23 cellular contexts compared by ENCODE assay signal in the genomic region with DNA sequence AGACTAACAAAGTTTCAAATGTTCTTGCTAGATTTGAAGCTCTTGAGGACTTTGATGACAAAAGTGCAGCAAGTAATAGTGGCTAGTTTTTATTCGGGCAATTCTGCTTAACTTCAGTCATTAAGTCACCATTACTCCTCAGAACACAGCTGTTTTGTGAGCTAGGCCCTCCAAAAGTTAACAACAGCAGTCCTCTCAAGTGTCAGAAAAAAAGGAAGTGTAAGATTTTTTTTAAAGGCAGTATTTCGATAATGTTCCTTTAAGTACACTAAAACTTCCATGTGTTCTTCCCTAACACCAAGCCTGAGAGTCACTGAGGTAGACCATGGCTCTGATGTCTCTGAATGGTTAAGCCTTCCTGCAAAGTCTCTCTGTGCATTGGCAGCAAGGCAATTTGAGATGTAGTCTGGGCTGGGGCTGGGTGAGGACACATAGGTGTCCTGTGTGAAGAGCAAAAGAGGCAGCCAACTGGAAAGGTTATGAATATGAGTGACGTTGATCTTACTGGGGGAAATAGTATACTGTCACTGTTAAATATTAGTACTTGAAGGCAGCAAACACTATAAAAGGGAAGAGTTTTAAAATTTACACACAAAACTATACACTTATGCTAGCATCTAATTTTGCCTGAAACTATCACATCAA.
DNase-seq lines count a peak whose midpoint lies in the region; ATAC-seq and TF ChIP-seq lines count a peak whose summit lies in the region.
"Had no signal": no experiment of that assay in that cellular context is flagged by ENCODE, and none has a peak within 500 bp of the region (broad histone marks: within the 10 kb centered on the region; RNA-seq: fewer than 3 reads in every experiment).

No MANE protein-coding gene starts in this region.

- peaks cover 41% of the 10 kb centered on the region for H3K79me2 ChIP-seq in Karpas-422 (ENCODE audit: low read length)

- H3K9ac ChIP-seq in Karpas-422 (ENCODE audit: low read length) = no peak overlapping the region
- H3K9ac ChIP-seq: BLaER1 treated with 17β-estradiol and CSF1 and Interleukin-3, amounts not matched to agents 10 nM and 100 nM had no signal

- H3K9me3 ChIP-seq in Karpas-422 (ENCODE audit: low read length) (no peaks in the 10 kb centered on the region), Peyer's patch (no peaks in the 10 kb centered on the region)
- H3K9me3 ChIP-seq: BLaER1 treated with 17β-estradiol and CSF1 and Interleukin-3, amounts not matched to agents 10 nM and 100 nM; body of pancreas; thoracic aorta; vagina had no signal

- TF ChIP-seq CTCF in Peyer's patch (IDR thresholded peaks at IDR 0.05) = no peak

- H3K9me2 ChIP-seq in Karpas-422 (replicated peaks; ENCODE audit: insufficient read depth, low read length) = no peaks in the 10 kb centered on the region

- H3K27ac ChIP-seq in Karpas-422 (ENCODE audit: low read length) (peak overlapping the region; percentile 75), Peyer's patch (no peak overlapping the region)
- H3K27ac ChIP-seq: body of pancreas, thoracic aorta, vagina had no signal

- DNase-seq in activated naive CD8-positive, alpha-beta T cell treated with anti-CD3 and anti-CD28 coated beads, Interleukin-2, amount 50 U/mL, for 24 hours = no peak
- peak; percentile 59 for DNase-seq in Karpas-422
- DNase-seq in stimulated activated naive B cell treated with anti-CD40 and anti-IgM and Interleukin-4, amounts not matched to agents 10 μg/mL and 1 μg/mL and 100 μg/mL, for 72 hours = no peak
- DNase-seq in activated CD8-positive, alpha-beta memory T cell treated with anti-CD3 and anti-CD28 coated beads, Interleukin-2, amount 50 U/mL, for 4 hours = no peak
- DNase-seq in inferior parietal cortex (ENCODE audit: extremely low spot score) = no peak
- no peak for DNase-seq in Peyer's patch
- DNase-seq: ACHN; activated CD4-positive, alpha-beta T cell treated with anti-CD3 and anti-CD28 coated beads for 36 hours; body of pancreas; EL; mesendoderm; MM.1S; Right ventricle myocardium superior; stimulated activated naive CD4-positive, alpha-beta T cell had no signal

- H3K36me3 ChIP-seq in Karpas-422 (ENCODE audit: insufficient read depth, low read length) (no peaks in the 10 kb centered on the region), Peyer's patch (no peaks in the 10 kb centered on the region)
- H3K36me3 ChIP-seq: thoracic aorta, vagina had no signal

- no peak overlapping the region for H3K4me3 Mint-ChIP-seq in activated naive CD8-positive, alpha-beta T cell
- H3K4me3 Mint-ChIP-seq in activated naive CD8-positive, alpha-beta T cell treated with anti-CD3 and anti-CD28 coated beads, Interleukin-2, amount 50 U/mL, for 24 hours = no peak overlapping the region
- no peak overlapping the region for H3K4me3 Mint-ChIP-seq in dendritic cell treated with granulocyte-macrophage colony-stimulating factor and Interleukin-4, amounts not matched to agents 40 ng/mL and 50 ng/mL, for 4 days
- no peak overlapping the region for H3K4me3 Mint-ChIP-seq in stimulated activated naive B cell treated with anti-CD40 and anti-IgM and Interleukin-4, amounts not matched to agents 10 μg/mL and 1 μg/mL and 100 μg/mL, for 72 hours
- H3K4me3 Mint-ChIP-seq: activated CD4-positive, alpha-beta T cell treated with anti-CD3 and anti-CD28 coated beads for 36 hours had no signal

- TF ChIP-seq POLR2A in Peyer's patch (IDR thresholded peaks at IDR 0.05) = no peak

- no peaks in the 10 kb centered on the region for H3K27me3 ChIP-seq in Karpas-422 (ENCODE audit: low read length)
- no peaks in the 10 kb centered on the region for H3K27me3 ChIP-seq in Peyer's patch
- H3K27me3 ChIP-seq: BLaER1 treated with 17β-estradiol and CSF1 and Interleukin-3, amounts not matched to agents 10 nM and 100 nM; body of pancreas; vagina had no signal

- H3K4me1 ChIP-seq in Karpas-422 (ENCODE audit: low read length) (peaks cover 85% of the 10 kb centered on the region), Peyer's patch (peaks cover 0 to 5% (median 0%) of the 10 kb centered on the region in 4 donors)
- H3K4me1 ChIP-seq: body of pancreas, vagina had no signal

- H2AFZ ChIP-seq in Karpas-422 (ENCODE audit: low read length) = no peak overlapping the region

- H3K4me2 ChIP-seq in Karpas-422 (ENCODE audit: low read depth, low read length, poor library complexity, severe bottlenecking) = peak overlapping the region; percentile 25
- H3K4me2 ChIP-seq: smooth muscle cell had no signal

- H4K20me1 ChIP-seq in Karpas-422 (ENCODE audit: insufficient read depth, low read depth, low read length) = no peaks in the 10 kb centered on the region

- intact Hi-C loops in dendritic cell treated with granulocyte-macrophage colony-stimulating factor and Interleukin-4, amounts not matched to agents 40 ng/mL and 50 ng/mL, for 4 days (cut with micrococcal nuclease) = loop anchor here (10.0 kb wide), 1 partner anchor 54 kb away; no protein-coding TSS in a partner anchor

- peaks cover 44% of the 10 kb centered on the region for H3K4me1 Mint-ChIP-seq in activated naive CD8-positive, alpha-beta T cell (ENCODE audit: low read depth)
- H3K4me1 Mint-ChIP-seq in activated naive CD8-positive, alpha-beta T cell treated with anti-CD3 and anti-CD28 coated beads, Interleukin-2, amount 50 U/mL, for 24 hours = peaks cover 71% of the 10 kb centered on the region
- H3K4me1 Mint-ChIP-seq in dendritic cell treated with granulocyte-macrophage colony-stimulating factor and Interleukin-4, amounts not matched to agents 40 ng/mL and 50 ng/mL, for 4 days (ENCODE audit: low read depth) = peaks cover 26% of the 10 kb centered on the region
- H3K4me1 Mint-ChIP-seq in stimulated activated naive B cell treated with anti-CD40 and anti-IgM and Interleukin-4, amounts not matched to agents 10 μg/mL and 1 μg/mL and 100 μg/mL, for 72 hours = peaks cover 17 to 46% of the 10 kb centered on the region in 2 donors

- H3K9me3 Mint-ChIP-seq in activated naive CD8-positive, alpha-beta T cell (ENCODE audit: low read depth) = no peaks in the 10 kb centered on the region
- H3K9me3 Mint-ChIP-seq in activated naive CD8-positive, alpha-beta T cell treated with anti-CD3 and anti-CD28 coated beads, Interleukin-2, amount 50 U/mL, for 24 hours = no peaks in the 10 kb centered on the region
- no peaks in the 10 kb centered on the region for H3K9me3 Mint-ChIP-seq in dendritic cell treated with granulocyte-macrophage colony-stimulating factor and Interleukin-4, amounts not matched to agents 40 ng/mL and 50 ng/mL, for 4 days
- no peaks in the 10 kb centered on the region for H3K9me3 Mint-ChIP-seq in stimulated activated naive B cell treated with anti-CD40 and anti-IgM and Interleukin-4, amounts not matched to agents 10 μg/mL and 1 μg/mL and 100 μg/mL, for 72 hours
- H3K9me3 Mint-ChIP-seq: activated T-helper 2 cell treated with anti-CD3 and anti-CD28 coated beads, Interferon-gamma antibody, Interleukin-2, Interleukin-4, amounts not matched to agents 10 μg/mL and 5 μg/mL and 100 μg/mL, durations not matched to agents 14 hours and 24 hours and 36 hours had no signal

- no peak overlapping the region for H3K4me3 ChIP-seq in Karpas-422 (ENCODE audit: low read length)
- H3K4me3 ChIP-seq in Peyer's patch = no peak overlapping the region
- H3K4me3 ChIP-seq: BLaER1 treated with 17β-estradiol and CSF1 and Interleukin-3, amounts not matched to agents 10 nM and 100 nM; body of pancreas; smooth muscle cell; thoracic aorta; vagina had no signal

- no peaks in the 10 kb centered on the region for H3K27me3 Mint-ChIP-seq in activated naive CD8-positive, alpha-beta T cell
- H3K27me3 Mint-ChIP-seq in activated naive CD8-positive, alpha-beta T cell treated with anti-CD3 and anti-CD28 coated beads, Interleukin-2, amount 50 U/mL, for 24 hours = no peaks in the 10 kb centered on the region
- H3K27me3 Mint-ChIP-seq in dendritic cell treated with granulocyte-macrophage colony-stimulating factor and Interleukin-4, amounts not matched to agents 40 ng/mL and 50 ng/mL, for 4 days = no peaks in the 10 kb centered on the region
- H3K27me3 Mint-ChIP-seq in stimulated activated naive B cell treated with anti-CD40 and anti-IgM and Interleukin-4, amounts not matched to agents 10 μg/mL and 1 μg/mL and 100 μg/mL, for 72 hours = no peaks in the 10 kb centered on the region
- H3K27me3 Mint-ChIP-seq: activated CD4-positive, alpha-beta T cell treated with anti-CD3 and anti-CD28 coated beads for 36 hours had no signal

- H3K36me3 Mint-ChIP-seq in activated naive CD8-positive, alpha-beta T cell = peaks cover 8% of the 10 kb centered on the region
- peaks cover 26% of the 10 kb centered on the region for H3K36me3 Mint-ChIP-seq in activated naive CD8-positive, alpha-beta T cell treated with anti-CD3 and anti-CD28 coated beads, Interleukin-2, amount 50 U/mL, for 24 hours (ENCODE audit: low read depth)
- H3K36me3 Mint-ChIP-seq in dendritic cell treated with granulocyte-macrophage colony-stimulating factor and Interleukin-4, amounts not matched to agents 40 ng/mL and 50 ng/mL, for 4 days (ENCODE audit: low read depth) = peaks cover 21% of the 10 kb centered on the region
- peaks cover 12 to 17% of the 10 kb centered on the region in 2 donors for H3K36me3 Mint-ChIP-seq in stimulated activated naive B cell treated with anti-CD40 and anti-IgM and Interleukin-4, amounts not matched to agents 10 μg/mL and 1 μg/mL and 100 μg/mL, for 72 hours

- ATAC-seq in activated naive CD8-positive, alpha-beta T cell treated with anti-CD3 and anti-CD28 coated beads, Interleukin-2, amount 50 U/mL, for 24 hours = no peak
- ATAC-seq in stimulated activated naive B cell treated with anti-CD40 and anti-IgM and Interleukin-4, amounts not matched to agents 10 μg/mL and 1 μg/mL and 100 μg/mL, for 72 hours (replicated peaks) = peak; percentile 84 to 87
- ATAC-seq: activated CD4-positive, alpha-beta T cell treated with anti-CD3 and anti-CD28 coated beads for 36 hours; body of pancreas; esophagus mucosa; left lobe of liver had no signal

- peak overlapping the region; percentile 75 for H3K27ac Mint-ChIP-seq in activated naive CD8-positive, alpha-beta T cell
- H3K27ac Mint-ChIP-seq in activated naive CD8-positive, alpha-beta T cell treated with anti-CD3 and anti-CD28 coated beads, Interleukin-2, amount 50 U/mL, for 24 hours = no peak overlapping the region
- peak overlapping the region; percentile 28 for H3K27ac Mint-ChIP-seq in dendritic cell treated with granulocyte-macrophage colony-stimulating factor and Interleukin-4, amounts not matched to agents 40 ng/mL and 50 ng/mL, for 4 days
- H3K27ac Mint-ChIP-seq in stimulated activated naive B cell treated with anti-CD40 and anti-IgM and Interleukin-4, amounts not matched to agents 10 μg/mL and 1 μg/mL and 100 μg/mL, for 72 hours = no peak overlapping the region
- H3K27ac Mint-ChIP-seq: activated CD4-positive, alpha-beta T cell treated with anti-CD3 and anti-CD28 coated beads for 36 hours; activated T-helper 2 cell treated with anti-CD3 and anti-CD28 coated beads, Interferon-gamma antibody, Interleukin-2, Interleukin-4, amounts not matched to agents 10 μg/mL and 5 μg/mL and 100 μg/mL, durations not matched to agents 14 hours and 24 hours and 36 hours had no signal

Comparison
In these comparisons a context has a peak if more than half of its experiments do, and no peak if none do; other contexts are left out.
1. H3K27ac Mint-ChIP-seq: peak in activated naive CD8-positive, alpha-beta T cell (single experiment) and dendritic cell treated with granulocyte-macrophage colony-stimulating factor and Interleukin-4, amounts not matched to agents 40 ng/mL and 50 ng/mL, for 4 days (single experiment); none in activated naive CD8-positive, alpha-beta T cell treated with anti-CD3 and anti-CD28 coated beads, Interleukin-2, amount 50 U/mL, for 24 hours (single experiment) and stimulated activated naive B cell treated with anti-CD40 and anti-IgM and Interleukin-4, amounts not matched to agents 10 μg/mL and 1 μg/mL and 100 μg/mL, for 72 hours (single experiment).